ENCODE assay signal across 22 cellular contexts in the genomic region with DNA sequence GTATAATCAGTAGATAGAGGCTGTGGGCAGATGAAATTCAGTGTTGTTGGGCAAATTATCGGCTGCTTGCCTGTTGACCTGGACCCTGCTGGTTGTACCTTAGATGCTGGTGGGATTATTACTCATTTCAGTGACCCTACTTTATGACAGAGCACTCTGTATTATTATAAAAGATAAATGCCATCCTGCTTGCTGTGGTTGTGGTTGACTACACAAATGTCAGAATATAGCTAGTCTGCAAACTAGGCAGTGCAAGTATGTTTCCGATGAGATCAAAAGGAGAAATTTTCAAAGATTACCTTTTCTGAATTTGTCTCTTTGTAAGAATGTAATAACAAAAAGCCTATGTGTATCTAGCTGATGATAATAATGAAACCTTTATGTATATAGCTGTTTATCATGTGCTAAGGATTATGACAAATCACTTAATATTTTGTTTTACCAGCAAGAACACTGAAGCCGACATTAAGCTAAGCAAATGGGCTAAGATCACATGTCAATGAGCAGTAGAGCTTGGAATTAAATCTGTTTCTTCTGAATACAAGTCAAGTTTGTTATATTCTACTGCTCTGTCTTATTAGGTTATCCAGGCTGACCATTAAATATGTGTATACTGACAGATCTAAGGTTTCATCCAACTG.
"Had no signal": no experiment of that assay in that cellular context is flagged by ENCODE, and none has a peak within 500 bp of the region (broad histone marks: within the 10 kb centered on the region; RNA-seq: fewer than 3 reads in every experiment).

No MANE protein-coding gene starts in this region.

- H3K27ac ChIP-seq: epithelial cell of prostate, esophagus muscularis mucosa, gastroesophageal sphincter, left ventricle myocardium inferior, lower lobe of right lung, neural progenitor cell, ovary, testis, tibial nerve, upper lobe of right lung, vagina had no signal

- H3K36me3 Mint-ChIP-seq: natural killer cell treated with Interleukin-12 subunit alpha and Interleukin-12 subunit beta and Interleukin-15 and Interleukin-18, amount 100 ng/mL, for 72 hours; neural progenitor cell had no signal

- H3K9me3 ChIP-seq: esophagus muscularis mucosa, gastroesophageal sphincter, left ventricle myocardium inferior, lower lobe of right lung, ovary, testis, tibial nerve, upper lobe of right lung, vagina had no signal

- H3K27ac Mint-ChIP-seq: dendritic cell treated with granulocyte-macrophage colony-stimulating factor and Interleukin-4, amounts not matched to agents 40 ng/mL and 50 ng/mL, for 4 days; effector memory CD8-positive, alpha-beta T cell; memory B cell; neural progenitor cell had no signal

- H3K36me3 ChIP-seq: esophagus muscularis mucosa, gastroesophageal sphincter, left ventricle myocardium inferior, lower lobe of right lung, neural progenitor cell, ovary, tibial nerve, upper lobe of right lung, vagina had no signal

- H3K4me1 ChIP-seq: gastroesophageal sphincter, left ventricle myocardium inferior, lower lobe of right lung, testis had no signal

- ATAC-seq: effector memory CD8-positive, alpha-beta T cell; gastroesophageal sphincter; lower lobe of right lung; natural killer cell treated with Interleukin-12 subunit alpha and Interleukin-12 subunit beta and Interleukin-15 and Interleukin-18, amount 100 ng/mL, for 72 hours; right cardiac atrium; upper lobe of right lung had no signal

- H3K4me1 Mint-ChIP-seq: neural progenitor cell had no signal

- DNase-seq: effector memory CD8-positive, alpha-beta T cell; glutamatergic neuron; left ventricle myocardium inferior; lower lobe of right lung; midbrain; nucleus accumbens; ovary; right cardiac atrium; small intestine; stimulated activated CD4-positive, alpha-beta T cell treated with anti-CD3 and anti-CD28 coated beads, Interleukin-12 subunit alpha, Interleukin-12 subunit beta, amount 100 ng/mL, for 4 hours; stimulated activated naive CD4-positive, alpha-beta T cell treated with Interleukin-2 at 50 U/mL for 16 hours; testis; upper lobe of right lung had no signal

- H3K4me3 ChIP-seq: esophagus muscularis mucosa, gastroesophageal sphincter, left ventricle myocardium inferior, lower lobe of right lung, neural progenitor cell, ovary, testis, tibial nerve, upper lobe of right lung, vagina had no signal

- H3K4me3 Mint-ChIP-seq: dendritic cell treated with granulocyte-macrophage colony-stimulating factor and Interleukin-4, amounts not matched to agents 40 ng/mL and 50 ng/mL, for 4 days; effector memory CD8-positive, alpha-beta T cell; memory B cell; natural killer cell treated with Interleukin-12 subunit alpha and Interleukin-12 subunit beta and Interleukin-15 and Interleukin-18, amount 100 ng/mL, for 72 hours; neural progenitor cell had no signal

- H3K27me3 ChIP-seq: esophagus muscularis mucosa, gastroesophageal sphincter, neural progenitor cell, ovary, testis, tibial nerve, upper lobe of right lung, vagina had no signal

- H3K27me3 Mint-ChIP-seq: dendritic cell treated with granulocyte-macrophage colony-stimulating factor and Interleukin-4, amounts not matched to agents 40 ng/mL and 50 ng/mL, for 4 days; effector memory CD8-positive, alpha-beta T cell; memory B cell; natural killer cell treated with Interleukin-12 subunit alpha and Interleukin-12 subunit beta and Interleukin-15 and Interleukin-18, amount 100 ng/mL, for 72 hours had no signal

- H3K9me3 Mint-ChIP-seq: dendritic cell treated with granulocyte-macrophage colony-stimulating factor and Interleukin-4, amounts not matched to agents 40 ng/mL and 50 ng/mL, for 4 days; effector memory CD8-positive, alpha-beta T cell; memory B cell; natural killer cell treated with Interleukin-12 subunit alpha and Interleukin-12 subunit beta and Interleukin-15 and Interleukin-18, amount 100 ng/mL, for 72 hours; neural progenitor cell had no signal
